Comparison of ENCODE assay signal across 13 cellular contexts in genomic region chr19:3283886-3284657, GRCh38. TPM values are rescaled to one million over a fixed set of nuclear protein-coding genes. Genes with fewer than 3 reads are reported as not detected.
DNase-seq lines count a peak whose midpoint lies in the region; ATAC-seq and TF ChIP-seq lines count a peak whose summit lies in the region.
"Had no signal": no experiment of that assay in that cellular context is flagged by ENCODE, and none has a peak within 500 bp of the region (broad histone marks: within the 10 kb centered on the region; RNA-seq: fewer than 3 reads in every experiment).

No MANE protein-coding gene starts in this region.

- H3K9me3 ChIP-seq in iPS-20b (ENCODE audit: insufficient read depth, low read depth, low read length) (no peaks in the 10 kb centered on the region), esophagus squamous epithelium (no peaks in the 10 kb centered on the region)
- H3K9me3 ChIP-seq: upper lobe of right lung had no signal

- H3K36me3 ChIP-seq in iPS-20b (ENCODE audit: insufficient read depth, low read depth, low read length) (no peaks in the 10 kb centered on the region), esophagus squamous epithelium (no peaks in the 10 kb centered on the region)
- H3K36me3 ChIP-seq: upper lobe of right lung had no signal

- peaks cover 10% of the 10 kb centered on the region for H3K4me1 Mint-ChIP-seq in activated naive CD4-positive, alpha-beta T cell treated with anti-CD3 and anti-CD28 coated beads for 36 hours (ENCODE audit: low read depth)
- no peaks in the 10 kb centered on the region for H3K4me1 Mint-ChIP-seq in activated T-helper 17 cell treated with anti-CD3 and anti-CD28 coated beads, Interleukin-2, amount 50 U/mL, for 72 hours
- peaks cover 12% of the 10 kb centered on the region for H3K4me1 Mint-ChIP-seq in stimulated activated effector memory CD8-positive, alpha-beta T cell treated with anti-CD3 and anti-CD28 coated beads, Interleukin-12 subunit alpha, Interleukin-12 subunit beta, amount 100 ng/mL, for 72 hours

- no peaks in the 10 kb centered on the region for H3K36me3 Mint-ChIP-seq in activated naive CD4-positive, alpha-beta T cell treated with anti-CD3 and anti-CD28 coated beads for 36 hours (ENCODE audit: low read depth)
- no peaks in the 10 kb centered on the region for H3K36me3 Mint-ChIP-seq in activated T-helper 17 cell treated with anti-CD3 and anti-CD28 coated beads, Interleukin-2, amount 50 U/mL, for 72 hours (ENCODE audit: low read depth)
- no peaks in the 10 kb centered on the region for H3K36me3 Mint-ChIP-seq in stimulated activated effector memory CD8-positive, alpha-beta T cell treated with anti-CD3 and anti-CD28 coated beads, Interleukin-12 subunit alpha, Interleukin-12 subunit beta, amount 100 ng/mL, for 72 hours

- peaks cover 16% of the 10 kb centered on the region for H3K27me3 Mint-ChIP-seq in activated naive CD4-positive, alpha-beta T cell treated with anti-CD3 and anti-CD28 coated beads for 36 hours (ENCODE audit: low read depth)
- H3K27me3 Mint-ChIP-seq in activated T-helper 17 cell treated with anti-CD3 and anti-CD28 coated beads, Interleukin-2, amount 50 U/mL, for 72 hours: no peaks in the 10 kb centered on the region

- no peaks in the 10 kb centered on the region; the same call in 1 of the 2 replicates for H3K27me3 ChIP-seq in iPS-20b (ENCODE audit: insufficient read depth, low read length)
- peaks cover 0 to 77% (median 1%) of the 10 kb centered on the region in 4 donors for H3K27me3 ChIP-seq in esophagus squamous epithelium

- no peak for ATAC-seq in activated T-helper 17 cell treated with anti-CD3 and anti-CD28 coated beads, Interleukin-2, amount 50 U/mL, for 72 hours (replicated peaks)
- ATAC-seq in stimulated activated effector memory CD8-positive, alpha-beta T cell treated with anti-CD3 and anti-CD28 coated beads, Interleukin-12 subunit alpha, Interleukin-12 subunit beta, amount 100 ng/mL, for 72 hours: no peak
- no peak for ATAC-seq in GM18909 (IDR thresholded peaks at IDR 0.05; ENCODE audit: poor library complexity, unreplicated experiment)

- H3K9ac ChIP-seq in iPS-20b (ENCODE audit: low read depth, low read length): peak overlapping the region; percentile 76; the same call in 1 of the 2 replicates

- intact Hi-C loops in activated naive CD4-positive, alpha-beta T cell treated with anti-CD3 and anti-CD28 coated beads for 36 hours (cut with micrococcal nuclease): no loop called here
- intact Hi-C loops in esophagus squamous epithelium (cut with DNase I): no loop called here

- H3K9me3 Mint-ChIP-seq in activated naive CD4-positive, alpha-beta T cell treated with anti-CD3 and anti-CD28 coated beads for 36 hours: peaks cover 2% of the 10 kb centered on the region
- no peaks in the 10 kb centered on the region for H3K9me3 Mint-ChIP-seq in activated T-helper 17 cell treated with anti-CD3 and anti-CD28 coated beads, Interleukin-2, amount 50 U/mL, for 72 hours
- H3K9me3 Mint-ChIP-seq in stimulated activated effector memory CD8-positive, alpha-beta T cell treated with anti-CD3 and anti-CD28 coated beads, Interleukin-12 subunit alpha, Interleukin-12 subunit beta, amount 100 ng/mL, for 72 hours: no peaks in the 10 kb centered on the region
- H3K9me3 Mint-ChIP-seq: brain had no signal

- peak overlapping the region; percentile 63 for H3K4me3 Mint-ChIP-seq in activated naive CD4-positive, alpha-beta T cell treated with anti-CD3 and anti-CD28 coated beads for 36 hours
- H3K4me3 Mint-ChIP-seq in activated T-helper 17 cell treated with anti-CD3 and anti-CD28 coated beads, Interleukin-2, amount 50 U/mL, for 72 hours: peak overlapping the region; percentile 48
- H3K4me3 Mint-ChIP-seq in stimulated activated effector memory CD8-positive, alpha-beta T cell treated with anti-CD3 and anti-CD28 coated beads, Interleukin-12 subunit alpha, Interleukin-12 subunit beta, amount 100 ng/mL, for 72 hours: peak overlapping the region; percentile 50

- no peak for TF ChIP-seq POLR2A in esophagus squamous epithelium (IDR thresholded peaks at IDR 0.05)

- WGBS in esophagus squamous epithelium, 2 donors: 57 to 67% methylated on average over 8 to 15 of the region's 17 CpGs

- H3K4me3 ChIP-seq in iPS-20b (ENCODE audit: low read length): peak overlapping the region; percentile 56
- peak overlapping the region in 1 of 4 donors; percentile 22 for H3K4me3 ChIP-seq in esophagus squamous epithelium
- H3K4me3 ChIP-seq: upper lobe of right lung had no signal

- H3K27ac ChIP-seq in iPS-20b (ENCODE audit: low read length) (no peak overlapping the region), esophagus squamous epithelium (no peak overlapping the region)
- H3K27ac ChIP-seq: upper lobe of right lung had no signal

- no peak for DNase-seq in activated naive CD4-positive, alpha-beta T cell treated with anti-CD3 and anti-CD28 coated beads for 36 hours
- DNase-seq in activated naive CD4-positive, alpha-beta T cell (lab: John Stamatoyannopoulos, UW): no peak
- DNase-seq in stimulated activated effector memory CD8-positive, alpha-beta T cell treated with anti-CD3 and anti-CD28 coated beads, Interleukin-12 subunit alpha, Interleukin-12 subunit beta, amount 100 ng/mL, for 72 hours (ENCODE audit: low spot score in 2 of 2): no peak
- DNase-seq in mesenteric fat pad (ENCODE audit: low spot score) (no peak), esophagus squamous epithelium (lab: John Stamatoyannopoulos, UW) (no peak)
- DNase-seq: NCI-H2227 treated with DMSO at 0.1 percent for 48 hours, posterior cingulate gyrus had no signal

- CTCF ChIA-PET in activated naive CD4-positive, alpha-beta T cell treated with anti-CD3 and anti-CD28 coated beads for 36 hours (lab: Charles Lee): interaction anchor here (0.6 to 1.1 kb wide), 3 partner anchors 9 to 1309 kb away, joined by 5 to 6 read pairs (median 6); no protein-coding TSS in a partner anchor

- peaks cover 5% of the 10 kb centered on the region; the same call in 1 of the 2 replicates for H3K4me1 ChIP-seq in iPS-20b (ENCODE audit: insufficient read depth, low read length)
- H3K4me1 ChIP-seq in esophagus squamous epithelium: peaks cover 2 to 20% (median 16%) of the 10 kb centered on the region in 3 donors
- H3K4me1 ChIP-seq: upper lobe of right lung had no signal

- no peak for TF ChIP-seq CTCF in esophagus squamous epithelium (IDR thresholded peaks at IDR 0.05)

- no peak overlapping the region for H3K27ac Mint-ChIP-seq in activated naive CD4-positive, alpha-beta T cell treated with anti-CD3 and anti-CD28 coated beads for 36 hours
- no peak overlapping the region for H3K27ac Mint-ChIP-seq in activated T-helper 17 cell treated with anti-CD3 and anti-CD28 coated beads, Interleukin-2, amount 50 U/mL, for 72 hours
- peak overlapping the region; percentile 45 for H3K27ac Mint-ChIP-seq in stimulated activated effector memory CD8-positive, alpha-beta T cell treated with anti-CD3 and anti-CD28 coated beads, Interleukin-12 subunit alpha, Interleukin-12 subunit beta, amount 100 ng/mL, for 72 hours

RNA-seq across cellular contexts. Expression of gene CELF5, which starts 59.6 kb away (rescaled TPM):
- total RNA-seq in activated naive CD4-positive, alpha-beta T cell treated with anti-CD3 and anti-CD28 coated beads for 36 hours: not detected
- total RNA-seq in activated T-helper 17 cell treated with anti-CD3 and anti-CD28 coated beads, Interleukin-2, amount 50 U/mL, for 72 hours: under 1 TPM; 0.24 to 0.26 TPM
- not detected for total RNA-seq in mesenteric fat pad
- total RNA-seq in esophagus squamous epithelium: not detected
- total RNA-seq: HT1080, upper lobe of right lung had no signal
